8 cellular contexts compared by ENCODE assay signal in genomic region chr7:21428642-21428941, GRCh38.
DNase-seq lines count a peak whose midpoint lies in the region; TF ChIP-seq lines count a peak whose summit lies in the region.

No MANE protein-coding gene starts in this region.

- H3K27me3 ChIP-seq in WERI-Rb-1 (ENCODE audit: insufficient read depth, low read depth, severe bottlenecking) = no peaks in the 10 kb centered on the region

- TF ChIP-seq CTCF in GM12875 (IDR thresholded peaks at IDR 0.05; ENCODE audit: borderline replicate concordance, insufficient read depth, low read depth, low read length) = no peak
- TF ChIP-seq CTCF in WERI-Rb-1 (IDR thresholded peaks at IDR 0.05; ENCODE audit: low read depth, low read length) = no peak
- no peak for TF ChIP-seq CTCF in foreskin fibroblast (IDR thresholded peaks at IDR 0.05; ENCODE audit: low read depth, low read length)

- peaks cover 13% of the 10 kb centered on the region for H3K36me3 ChIP-seq in WERI-Rb-1

- no peaks in the 10 kb centered on the region for H3K9me3 ChIP-seq in WERI-Rb-1 (ENCODE audit: severe bottlenecking)

- DNase-seq in WERI-Rb-1 (no peak), foreskin fibroblast (no peak), skeletal muscle cell (ENCODE audit: low read depth) (no peak), NCI-H2171 (lab: John Stamatoyannopoulos, UW) (no peak), NCI-H2171 treated with DMSO at 0.1 percent for 48 hours (lab: John Stamatoyannopoulos, UW) (no peak), GF-D8 (lab: John Stamatoyannopoulos, UW) (no peak)
- no peak for DNase-seq in activated CD8-positive, alpha-beta memory T cell treated with anti-CD3 and anti-CD28 coated beads, Interleukin-2, amount 50 U/mL, for 4 hours

- H3K27ac ChIP-seq in WERI-Rb-1 = peak overlapping the region; percentile 99

- H3K4me3 ChIP-seq in GM12875 (ENCODE audit: low read depth, low read length) = peak overlapping the region; percentile 62
- H3K4me3 ChIP-seq in WERI-Rb-1 (ENCODE audit: low read depth, low read length) = peak overlapping the region; percentile 89
- H3K4me3 ChIP-seq in foreskin fibroblast (ENCODE audit: low read depth in 1 of 2, low read length in 2 of 2) = peak overlapping the region; percentile 75 to 78
- peak overlapping the region; percentile 70 for H3K4me3 ChIP-seq in skeletal muscle cell (ENCODE audit: low read depth, low read length)
